In the genomic region with DNA sequence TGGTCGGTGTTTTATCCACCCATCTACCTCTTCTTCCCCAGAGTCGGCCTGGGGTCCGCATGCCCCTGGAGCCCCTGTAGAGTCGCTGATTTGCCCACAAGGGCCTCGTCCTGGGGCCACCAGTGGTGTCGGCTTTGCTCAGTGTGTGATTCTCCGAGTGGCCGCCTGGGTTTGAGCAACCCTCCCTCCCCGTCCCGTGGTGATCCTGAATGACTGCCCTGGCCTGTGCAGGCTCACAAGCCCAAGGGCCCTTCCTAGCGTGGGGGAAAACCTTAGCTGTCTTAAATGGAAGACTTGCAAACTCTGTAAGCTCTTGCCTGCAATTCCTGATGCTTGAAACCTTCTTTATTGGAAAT, we compare ENCODE assay signal across 12 cellular contexts.
DNase-seq lines count a peak whose midpoint lies in the region; ATAC-seq and TF ChIP-seq lines count a peak whose summit lies in the region.
"Had no signal": no experiment of that assay in that cellular context is flagged by ENCODE, and none has a peak within 500 bp of the region (broad histone marks: within the 10 kb centered on the region; RNA-seq: fewer than 3 reads in every experiment).

No MANE protein-coding gene starts in this region.

- peaks cover 0 to 2% (median 0%) of the 10 kb centered on the region in 7 donors for H3K9me3 Mint-ChIP-seq in CD14-positive monocyte

- H3K36me3 ChIP-seq in cardiac muscle cell (no peaks in the 10 kb centered on the region), heart left ventricle (no peaks in the 10 kb centered on the region), upper lobe of right lung (no peaks in the 10 kb centered on the region)

- no peak overlapping the region for H3K27ac Mint-ChIP-seq in CD14-positive monocyte
- H3K27ac Mint-ChIP-seq: T-helper 17 cell had no signal

- H3K27ac ChIP-seq in cardiac muscle cell, result no peak overlapping the region
- H3K27ac ChIP-seq in heart left ventricle, result no peak overlapping the region
- no peak overlapping the region for H3K27ac ChIP-seq in upper lobe of right lung
- H3K27ac ChIP-seq: HL-60 had no signal

- intact Hi-C loops in heart left ventricle (cut with DNase I), result no loop called here
- intact Hi-C loops in upper lobe of right lung (cut with DNase I), result no loop called here
- intact Hi-C loops in CD14-positive monocyte (cut with micrococcal nuclease), result no loop called here

- no peak for TF ChIP-seq POLR2A in heart left ventricle (IDR thresholded peaks at IDR 0.05)

- no peaks in the 10 kb centered on the region for H3K36me3 Mint-ChIP-seq in CD14-positive monocyte

- H3K27me3 Mint-ChIP-seq in CD14-positive monocyte (ENCODE audit: low read depth in 3 of 3), result peaks cover 48 to 55% (median 55%) of the 10 kb centered on the region in 3 donors

- peaks cover 67% of the 10 kb centered on the region for H3K27me3 ChIP-seq in cardiac muscle cell
- H3K27me3 ChIP-seq in heart left ventricle, result peaks cover 0 to 42% (median 24%) of the 10 kb centered on the region in 9 donors
- peaks cover 40% of the 10 kb centered on the region for H3K27me3 ChIP-seq in upper lobe of right lung

- H3K4me3 ChIP-seq in cardiac muscle cell, result no peak overlapping the region
- peak overlapping the region in 6 of 12 donors; percentile 47 to 65 (median 53) for H3K4me3 ChIP-seq in heart left ventricle
- peak overlapping the region; percentile 42 for H3K4me3 ChIP-seq in upper lobe of right lung

- peak; percentile 8 to 11 for DNase-seq in cardiac muscle cell (ENCODE audit: low read depth in 1 of 2, low spot score in 1 of 2)
- no peak for DNase-seq in heart left ventricle
- peak; percentile 15 for DNase-seq in astrocyte of the hippocampus (ENCODE audit: low read depth, low spot score)
- peak; percentile 79 for DNase-seq in islet precursor cell
- DNase-seq in upper lobe of right lung, result peak; percentile 40
- DNase-seq in CD14-positive monocyte (ENCODE audit: low spot score), result no peak
- DNase-seq in stimulated activated CD4-positive, alpha-beta T cell treated with anti-CD3 and anti-CD28 coated beads, Interleukin-4, amount 100 ng/mL, for 1 hour, result no peak
- DNase-seq: activated gamma-delta T cell treated with Interleukin-2 at 50 U/mL for 16 hours, NCI-H2081 treated with DMSO at 0.1 percent for 48 hours, T-helper 17 cell had no signal

- ATAC-seq in heart left ventricle (no peak), upper lobe of right lung (no peak), GM21576 (IDR thresholded peaks at IDR 0.05; ENCODE audit: unreplicated experiment) (no peak)
- ATAC-seq: T-helper 17 cell had no signal

- H3K4me1 Mint-ChIP-seq in CD14-positive monocyte, result no peaks in the 10 kb centered on the region

- H3K9me3 ChIP-seq in cardiac muscle cell (ENCODE audit: low read depth) (no peaks in the 10 kb centered on the region), heart left ventricle (no peaks in the 10 kb centered on the region), upper lobe of right lung (no peaks in the 10 kb centered on the region)

- 35 to 57% (median 45%) methylated on average over 8 to 11 of the region's 11 CpGs for WGBS in heart left ventricle, 4 donors

- no peak for TF ChIP-seq CTCF in cardiac muscle cell (IDR thresholded peaks at IDR 0.05; ENCODE audit: low read depth, low read length)
- TF ChIP-seq CTCF in heart left ventricle (IDR thresholded peaks at IDR 0.05), result no peak
- no peak for TF ChIP-seq CTCF in upper lobe of right lung (IDR thresholded peaks at IDR 0.05)
- no peak for TF ChIP-seq CTCF in CD14-positive monocyte (IDR thresholded peaks at IDR 0.05)

- H3K4me1 ChIP-seq in cardiac muscle cell (ENCODE audit: low read depth), result no peaks in the 10 kb centered on the region
- H3K4me1 ChIP-seq in heart left ventricle, result peaks cover 0 to 14% (median 8%) of the 10 kb centered on the region in 12 donors
- H3K4me1 ChIP-seq in upper lobe of right lung, result peaks cover 11% of the 10 kb centered on the region

- H3K4me3 Mint-ChIP-seq in CD14-positive monocyte, result peak overlapping the region in 1 of 2 donors; percentile 57

Comparison
In these comparisons a context has a peak if more than half of its experiments do, and no peak if none do; other contexts are left out.
1. DNase-seq: peak in cardiac muscle cell (2 of 2), astrocyte of the hippocampus (single experiment), islet precursor cell (single experiment) and upper lobe of right lung (single experiment); none in heart left ventricle (0 of 5), CD14-positive monocyte (single experiment) and stimulated activated CD4-positive, alpha-beta T cell treated with anti-CD3 and anti-CD28 coated beads, Interleukin-4, amount 100 ng/mL, for 1 hour (single experiment).